8 cellular contexts compared by ENCODE assay signal in genomic region chr17:81396722-81397313, GRCh38. TPM values are rescaled to one million over a fixed set of nuclear protein-coding genes. Genes with fewer than 3 reads are reported as not detected.
A peak's percentile ranks its signal among the peaks of the same experiment; 100 is the strongest.
DNase-seq lines count a peak whose midpoint lies in the region; ATAC-seq and TF ChIP-seq lines count a peak whose summit lies in the region.

No MANE protein-coding gene starts in this region.

- no peak for ATAC-seq in lower lobe of right lung

- no peak for DNase-seq in AG04450 (ENCODE audit: low read depth, low spot score)
- peak; percentile 63 for DNase-seq in HK-2 (ENCODE audit: unreplicated experiment)
- DNase-seq in SK-N-DZ (ENCODE audit: low spot score), result peak; percentile 69
- DNase-seq in lower lobe of right lung, result no peak
- DNase-seq in tibial nerve (ENCODE audit: low spot score in 2 of 2), result no peak
- no peak for DNase-seq in inferior parietal cortex (ENCODE audit: extremely low spot score)
- no peak for DNase-seq in SKM-1 treated with dmso at 0.1 percent for 144 hours (lab: John Stamatoyannopoulos, UW; ENCODE audit: unreplicated experiment)

- no peak for TF ChIP-seq POLR2A in tibial nerve (IDR thresholded peaks at IDR 0.05)

- CTCF ChIA-PET in AG04450 (lab: Charles Lee), result interaction anchor here (0.7 to 1.2 kb wide), 3 partner anchors 85 to 141 kb away, joined by 3 to 4 read pairs (median 3); no protein-coding TSS in a partner anchor

- H3K4me3 ChIP-seq in AG04450 (ENCODE audit: low read depth, low read length) (peak overlapping the region; percentile 67), lower lobe of right lung (peak overlapping the region; percentile 74), tibial nerve (peak overlapping the region; percentile 49 to 89 (median 70))

- H3K27me3 ChIP-seq in AG04450 (ENCODE audit: control insufficient read depth, insufficient read depth, low read length), result no peaks in the 10 kb centered on the region
- no peaks in the 10 kb centered on the region for H3K27me3 ChIP-seq in lower lobe of right lung (ENCODE audit: low read depth)
- H3K27me3 ChIP-seq in tibial nerve, result no peaks in the 10 kb centered on the region

- TF ChIP-seq EP300 in tibial nerve (IDR thresholded peaks at IDR 0.05), result no peak

- no peaks in the 10 kb centered on the region; the same call in 1 of the 2 replicates for H3K9me3 ChIP-seq in AG04450 (ENCODE audit: control insufficient read depth, insufficient read depth, low read length)
- no peaks in the 10 kb centered on the region for H3K9me3 ChIP-seq in lower lobe of right lung
- H3K9me3 ChIP-seq in tibial nerve, result no peaks in the 10 kb centered on the region

- H3K4me1 ChIP-seq in lower lobe of right lung (peaks cover 50% of the 10 kb centered on the region), tibial nerve (peaks cover 0 to 45% (median 32%) of the 10 kb centered on the region in 4 donors)

- peak overlapping the region; percentile 91 for H3K27ac ChIP-seq in AG04450 (ENCODE audit: low read depth, low read length)
- H3K27ac ChIP-seq in cingulate gyrus (ENCODE audit: low read depth, low read length), result peak overlapping the region; percentile 72
- H3K27ac ChIP-seq in lower lobe of right lung, result peak overlapping the region; percentile 98
- H3K27ac ChIP-seq in tibial nerve, result peak overlapping the region; percentile 83 to 98 (median 94)

- H3K36me3 ChIP-seq in lower lobe of right lung (no peaks in the 10 kb centered on the region), tibial nerve (no peaks in the 10 kb centered on the region)

- TF ChIP-seq CTCF in AG04450 (IDR thresholded peaks at IDR 0.05; ENCODE audit: low read depth, low read length) (no peak), lower lobe of right lung (IDR thresholded peaks at IDR 0.05) (no peak), tibial nerve (IDR thresholded peaks at IDR 0.05) (no peak)

- WGBS in tibial nerve, 2 donors, result 1 to 3% methylated on average over 24 to 61 of the region's 61 CpGs

- intact Hi-C loops in lower lobe of right lung (cut with DNase I), result no loop called here

- POLR2A ChIA-PET in AG04450 (lab: Yijun Ruan, JAX), result interaction anchor here (0.8 to 3.2 kb wide), 8 partner anchors 23 to 170 kb away, joined by 3 to 24 read pairs (median 6); partner anchors contain the start of genes ACTG1 and SLC38A10

RNA-seq across cellular contexts. Expression of gene BAHCC1, which starts 1.6 kb away (rescaled TPM):
- 1.3 and 2.5 TPM in 2 replicates for polyA plus RNA-seq in AG04450 (2011; rRNA removed)
- polyA minus RNA-seq in AG04450 (2011; rRNA and poly(A)+ RNA removed), result 3.3 and 6.3 TPM in 2 replicates
- polyA plus RNA-seq in SK-N-DZ (2014; cell fraction: cytosol; rRNA removed), result 6.6 and 15.1 TPM in 2 replicates
- polyA plus RNA-seq in SK-N-DZ (2014; cell fraction: nucleus; rRNA removed), result 33.7 and 55.3 TPM in 2 replicates
- total RNA-seq in lower lobe of right lung (19.9 TPM), tibial nerve (10 to 100 TPM; 15.1 to 38.7 (median 27.4) TPM)

Comparison
In these comparisons a context has a peak if more than half of its experiments do, and no peak if none do; other contexts are left out.
1. DNase-seq: peak in HK-2 (single experiment) and SK-N-DZ (single experiment); none in AG04450 (single experiment), lower lobe of right lung (single experiment), tibial nerve (0 of 2), inferior parietal cortex (single experiment) and SKM-1 treated with dmso at 0.1 percent for 144 hours (single experiment).
2. Peak in every context shown above with its lines, with median percentiles within 50 percentile points of each other: H3K27ac ChIP-seq and H3K4me3 ChIP-seq.